In the genomic region with DNA sequence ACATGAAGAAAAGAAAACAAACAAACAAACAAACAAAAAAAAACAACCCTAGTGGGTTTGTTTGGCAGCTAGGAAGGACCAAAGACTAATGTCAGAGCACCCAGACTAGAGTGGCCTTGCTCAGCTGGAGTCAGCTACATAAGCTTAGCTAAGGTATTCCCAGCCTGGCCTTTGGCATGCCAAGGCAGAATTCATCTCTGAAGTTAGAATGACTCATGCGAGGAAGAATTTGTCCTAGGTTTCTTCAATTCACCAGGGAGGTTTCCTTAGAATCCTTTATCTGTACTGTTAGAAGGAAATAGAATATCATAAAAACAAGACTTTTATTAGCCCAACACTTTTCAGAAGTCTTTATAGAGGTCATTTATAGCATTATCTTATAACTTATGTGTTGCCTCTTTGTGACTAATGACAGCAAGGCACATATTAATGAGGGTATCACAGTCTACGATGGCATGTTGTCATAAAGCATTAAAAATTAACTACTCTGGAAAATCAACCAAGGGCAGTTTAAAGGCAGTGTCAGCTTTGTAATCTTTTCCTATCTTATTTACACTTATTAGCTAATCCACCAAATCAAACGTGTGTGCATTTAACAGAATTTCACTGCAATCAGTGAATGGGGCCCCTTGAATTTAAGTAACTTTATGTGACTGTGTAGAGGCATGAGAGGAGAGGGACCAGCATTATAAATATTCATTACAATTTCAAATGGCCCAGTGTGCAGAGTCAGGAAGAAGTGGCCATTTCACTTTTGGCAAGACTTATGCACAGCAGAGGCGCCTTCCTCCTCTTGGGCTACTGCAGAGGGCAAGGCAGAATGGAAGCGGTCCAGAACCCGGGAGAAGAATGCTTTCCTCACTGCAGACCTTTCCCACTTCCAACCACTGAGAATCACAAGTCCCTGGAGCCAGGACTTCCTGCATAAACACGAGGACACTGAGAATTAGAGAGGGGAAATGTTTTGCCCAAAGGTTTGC, we compare ENCODE assay signal across 11 cellular contexts. TPM values are rescaled to one million over a fixed set of nuclear protein-coding genes. Genes with fewer than 3 reads are reported as not detected.
DNase-seq lines count a peak whose midpoint lies in the region; ATAC-seq, FAIRE-seq and TF ChIP-seq lines count a peak whose summit lies in the region.
"Had no signal": no experiment of that assay in that cellular context is flagged by ENCODE, and none has a peak within 500 bp of the region (broad histone marks: within the 10 kb centered on the region; RNA-seq: fewer than 3 reads in every experiment).

No MANE protein-coding gene starts in this region.

- peaks cover 13 to 22% of the 10 kb centered on the region in 2 donors for H3K27me3 Mint-ChIP-seq in T-cell

- no peaks in the 10 kb centered on the region for H3K9me3 Mint-ChIP-seq in T-cell

- ATAC-seq in SK-N-SH treated with all-trans-retinoic acid at 6 μM for 48 hours = peak; percentile 94
- ATAC-seq in HG02938 (IDR thresholded peaks at IDR 0.05; ENCODE audit: unreplicated experiment) = no peak
- no peak for ATAC-seq in HG02981 (IDR thresholded peaks at IDR 0.05; ENCODE audit: unreplicated experiment)
- ATAC-seq in T-cell (replicated peaks in 1 of 4) = no peak

- FAIRE-seq in H54 (lab: Jason Lieb, UNC) = peak; percentile 89

- no peak overlapping the region for H3K27ac ChIP-seq in cardiac muscle cell

- H3K4me1 Mint-ChIP-seq in T-cell = no peaks in the 10 kb centered on the region

- DNase-seq in H54 (ENCODE audit: insufficient read length, low spot score) = peak; percentile 51
- peak; percentile 37 to 77 for DNase-seq in cardiac muscle cell (ENCODE audit: low read depth in 1 of 2, low spot score in 1 of 2)
- DNase-seq in retinal pigment epithelial cell (ENCODE audit: low read depth) = peak; percentile 36
- DNase-seq in lower leg skin (ENCODE audit: low spot score in 2 of 2) = no peak
- DNase-seq in T-cell = no peak
- DNase-seq: activated CD8-positive, alpha-beta memory T cell treated with anti-CD3 and anti-CD28 coated beads for 24 hours; KBM-7 had no signal

- POLR2A ChIA-PET in T-cell (lab: Charles Lee) = no interaction called here

- no peaks in the 10 kb centered on the region for H3K36me3 Mint-ChIP-seq in T-cell

- no peaks in the 10 kb centered on the region for H3K9me3 ChIP-seq in cardiac muscle cell (ENCODE audit: low read depth)

- CTCF ChIA-PET in T-cell (lab: Charles Lee) = no interaction called here

- no peak overlapping the region for H3K4me3 Mint-ChIP-seq in T-cell

- intact Hi-C loops in lower leg skin (cut with DNase I; ENCODE audit: low total_unique reads) = no loop called here

- WGBS in lower leg skin, 2 donors = 46 to 49% methylated on average over 7 of the region's 7 CpGs

- no peaks in the 10 kb centered on the region for H3K4me1 ChIP-seq in cardiac muscle cell (ENCODE audit: low read depth)

- TF ChIP-seq CTCF in cardiac muscle cell (IDR thresholded peaks at IDR 0.05; ENCODE audit: low read depth, low read length) = no peak
- TF ChIP-seq CTCF in retinal pigment epithelial cell (conservative IDR thresholded peaks at IDR 0.05; ENCODE audit: low read depth, low read length) = no peak
- TF ChIP-seq CTCF in lower leg skin (IDR thresholded peaks at IDR 0.05) = no peak

- H3K27me3 ChIP-seq in cardiac muscle cell = peaks cover 8% of the 10 kb centered on the region

- no peak overlapping the region for H3K27ac Mint-ChIP-seq in T-cell

- TF ChIP-seq POLR2A in H54 (IDR thresholded peaks at IDR 0.05; ENCODE audit: low read depth, low read length) (no peak), lower leg skin (IDR thresholded peaks at IDR 0.05) (no peak)

- H3K36me3 ChIP-seq in cardiac muscle cell = no peaks in the 10 kb centered on the region

- H3K4me3 ChIP-seq in cardiac muscle cell = no peak overlapping the region
- H3K4me3 ChIP-seq in retinal pigment epithelial cell (ENCODE audit: low read length) = no peak overlapping the region
- H3K4me3 ChIP-seq in lower leg skin (ENCODE audit: low read depth, poor library complexity, severe bottlenecking) = no peak overlapping the region

TF ChIP-seq in SK-N-SH treated with all-trans-retinoic acid at 6 μM for 48 hours, 23 proteins besides CTCF, POLR2A, EP300 and RAD21 (continues in another document):
- TF ChIP-seq, protein P1, sequence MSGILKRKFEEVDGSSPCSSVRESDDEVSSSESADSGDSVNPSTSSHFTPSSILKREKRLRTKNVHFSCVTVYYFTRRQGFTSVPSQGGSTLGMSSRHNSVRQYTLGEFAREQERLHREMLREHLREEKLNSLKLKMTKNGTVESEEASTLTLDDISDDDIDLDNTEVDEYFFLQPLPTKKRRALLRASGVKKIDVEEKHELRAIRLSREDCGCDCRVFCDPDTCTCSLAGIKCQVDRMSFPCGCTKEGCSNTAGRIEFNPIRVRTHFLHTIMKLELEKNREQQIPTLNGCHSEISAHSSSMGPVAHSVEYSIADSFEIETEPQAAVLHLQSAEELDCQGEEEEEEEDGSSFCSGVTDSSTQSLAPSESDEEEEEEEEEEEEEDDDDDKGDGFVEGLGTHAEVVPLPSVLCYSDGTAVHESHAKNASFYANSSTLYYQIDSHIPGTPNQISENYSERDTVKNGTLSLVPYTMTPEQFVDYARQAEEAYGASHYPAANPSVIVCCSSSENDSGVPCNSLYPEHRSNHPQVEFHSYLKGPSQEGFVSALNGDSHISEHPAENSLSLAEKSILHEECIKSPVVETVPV (CRISPR knock-in tag; IDR thresholded peaks at IDR 0.05) = no peak
- TF ChIP-seq GLIS3 (CRISPR knock-in tag; IDR thresholded peaks at IDR 0.05) (no peak), SNAI2 (CRISPR knock-in tag; IDR thresholded peaks at IDR 0.05) (no peak), ESRRG (CRISPR knock-in tag; IDR thresholded peaks at IDR 0.05) (no peak), ARNTL (CRISPR knock-in tag; IDR thresholded peaks at IDR 0.05; ENCODE audit: borderline replicate concordance, low read depth) (no peak), TOX (CRISPR knock-in tag; IDR thresholded peaks at IDR 0.05; ENCODE audit: borderline replicate concordance) (no peak), ZFP30 (CRISPR knock-in tag; IDR thresholded peaks at IDR 0.05) (no peak), ZNF8 (CRISPR knock-in tag; IDR thresholded peaks at IDR 0.05) (no peak), ZNF565 (CRISPR knock-in tag; conservative IDR thresholded peaks at IDR 0.05; ENCODE audit: low read depth) (no peak), ZC3H10 (CRISPR knock-in tag; IDR thresholded peaks at IDR 0.05) (no peak), PPARA (CRISPR knock-in tag; IDR thresholded peaks at IDR 0.05; ENCODE audit: borderline replicate concordance) (no peak)
- TF ChIP-seq, protein P2, sequence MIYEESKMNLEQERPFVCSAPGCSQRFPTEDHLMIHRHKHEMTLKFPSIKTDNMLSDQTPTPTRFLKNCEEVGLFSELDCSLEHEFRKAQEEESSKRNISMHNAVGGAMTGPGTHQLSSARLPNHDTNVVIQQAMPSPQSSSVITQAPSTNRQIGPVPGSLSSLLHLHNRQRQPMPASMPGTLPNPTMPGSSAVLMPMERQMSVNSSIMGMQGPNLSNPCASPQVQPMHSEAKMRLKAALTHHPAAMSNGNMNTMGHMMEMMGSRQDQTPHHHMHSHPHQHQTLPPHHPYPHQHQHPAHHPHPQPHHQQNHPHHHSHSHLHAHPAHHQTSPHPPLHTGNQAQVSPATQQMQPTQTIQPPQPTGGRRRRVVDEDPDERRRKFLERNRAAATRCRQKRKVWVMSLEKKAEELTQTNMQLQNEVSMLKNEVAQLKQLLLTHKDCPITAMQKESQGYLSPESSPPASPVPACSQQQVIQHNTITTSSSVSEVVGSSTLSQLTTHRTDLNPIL (CRISPR knock-in tag; IDR thresholded peaks at IDR 0.05; ENCODE audit: low read depth) = no peak
- TF ChIP-seq, protein P3, sequence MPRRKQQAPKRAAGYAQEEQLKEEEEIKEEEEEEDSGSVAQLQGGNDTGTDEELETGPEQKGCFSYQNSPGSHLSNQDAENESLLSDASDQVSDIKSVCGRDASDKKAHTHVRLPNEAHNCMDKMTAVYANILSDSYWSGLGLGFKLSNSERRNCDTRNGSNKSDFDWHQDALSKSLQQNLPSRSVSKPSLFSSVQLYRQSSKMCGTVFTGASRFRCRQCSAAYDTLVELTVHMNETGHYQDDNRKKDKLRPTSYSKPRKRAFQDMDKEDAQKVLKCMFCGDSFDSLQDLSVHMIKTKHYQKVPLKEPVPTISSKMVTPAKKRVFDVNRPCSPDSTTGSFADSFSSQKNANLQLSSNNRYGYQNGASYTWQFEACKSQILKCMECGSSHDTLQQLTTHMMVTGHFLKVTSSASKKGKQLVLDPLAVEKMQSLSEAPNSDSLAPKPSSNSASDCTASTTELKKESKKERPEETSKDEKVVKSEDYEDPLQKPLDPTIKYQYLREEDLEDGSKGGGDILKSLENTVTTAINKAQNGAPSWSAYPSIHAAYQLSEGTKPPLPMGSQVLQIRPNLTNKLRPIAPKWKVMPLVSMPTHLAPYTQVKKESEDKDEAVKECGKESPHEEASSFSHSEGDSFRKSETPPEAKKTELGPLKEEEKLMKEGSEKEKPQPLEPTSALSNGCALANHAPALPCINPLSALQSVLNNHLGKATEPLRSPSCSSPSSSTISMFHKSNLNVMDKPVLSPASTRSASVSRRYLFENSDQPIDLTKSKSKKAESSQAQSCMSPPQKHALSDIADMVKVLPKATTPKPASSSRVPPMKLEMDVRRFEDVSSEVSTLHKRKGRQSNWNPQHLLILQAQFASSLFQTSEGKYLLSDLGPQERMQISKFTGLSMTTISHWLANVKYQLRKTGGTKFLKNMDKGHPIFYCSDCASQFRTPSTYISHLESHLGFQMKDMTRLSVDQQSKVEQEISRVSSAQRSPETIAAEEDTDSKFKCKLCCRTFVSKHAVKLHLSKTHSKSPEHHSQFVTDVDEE (CRISPR knock-in tag; IDR thresholded peaks at IDR 0.05) = no peak
- TF ChIP-seq, protein P4, sequence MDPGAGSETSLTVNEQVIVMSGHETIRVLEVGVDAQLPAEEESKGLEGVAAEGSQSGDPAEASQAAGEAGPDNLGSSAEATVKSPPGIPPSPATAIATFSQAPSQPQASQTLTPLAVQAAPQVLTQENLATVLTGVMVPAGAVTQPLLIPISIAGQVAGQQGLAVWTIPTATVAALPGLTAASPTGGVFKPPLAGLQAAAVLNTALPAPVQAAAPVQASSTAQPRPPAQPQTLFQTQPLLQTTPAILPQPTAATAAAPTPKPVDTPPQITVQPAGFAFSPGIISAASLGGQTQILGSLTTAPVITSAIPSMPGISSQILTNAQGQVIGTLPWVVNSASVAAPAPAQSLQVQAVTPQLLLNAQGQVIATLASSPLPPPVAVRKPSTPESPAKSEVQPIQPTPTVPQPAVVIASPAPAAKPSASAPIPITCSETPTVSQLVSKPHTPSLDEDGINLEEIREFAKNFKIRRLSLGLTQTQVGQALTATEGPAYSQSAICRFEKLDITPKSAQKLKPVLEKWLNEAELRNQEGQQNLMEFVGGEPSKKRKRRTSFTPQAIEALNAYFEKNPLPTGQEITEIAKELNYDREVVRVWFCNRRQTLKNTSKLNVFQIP (CRISPR knock-in tag; IDR thresholded peaks at IDR 0.05; ENCODE audit: borderline replicate concordance, low read depth) = no peak

RNA-seq across cellular contexts. Expression of a gene that starts 36.3 kb away (rescaled TPM):
- 0.45 and 1.7 TPM in 2 replicates for total RNA-seq in cardiac muscle cell
- 0.76 and 1.3 TPM in 2 replicates for polyA plus RNA-seq in cardiac muscle cell
- total RNA-seq in lower leg skin = 10 to 100 TPM; 19.2 to 33.4 (median 23.3) TPM
- not detected for total RNA-seq in T-cell
- total RNA-seq: chondrocyte had no signal

Comparison
In these comparisons a context has a peak if more than half of its experiments do, and no peak if none do; other contexts are left out.
1. DNase-seq: peak in H54 (single experiment), cardiac muscle cell (2 of 2) and retinal pigment epithelial cell (single experiment); none in lower leg skin (0 of 2) and T-cell (0 of 34).